1 cellular context compared by ENCODE assay signal in genomic region chr4:54499308-54500074, GRCh38.
TF ChIP-seq lines count a peak whose summit lies in the region.

No MANE protein-coding gene starts in this region.

TF ChIP-seq in K562, 482 proteins besides CTCF, POLR2A, EP300 and RAD21 (continued from another document and continues in another):
- TF ChIP-seq TSHZ1 (CRISPR knock-in tag; IDR thresholded peaks at IDR 0.05) (no peak), WHSC1 (IDR thresholded peaks at IDR 0.05; ENCODE audit: low read length) (no peak), MCM2 (IDR thresholded peaks at IDR 0.05; ENCODE audit: low read depth) (no peak), SMARCC2 (IDR thresholded peaks at IDR 0.05; ENCODE audit: low read depth) (peak; percentile 38; the same call in 1 of the 2 replicates), POLR2AphosphoS2 (IDR thresholded peaks at IDR 0.05; ENCODE audit: low read length) (no peak), DNMT1 (IDR thresholded peaks at IDR 0.05) (no peak), TBL1XR1 (IDR thresholded peaks at IDR 0.05; ENCODE audit: low read length in 2 of 2) (peak in 1 of 2 experiments; percentile 39; a peak in 1 of 4 replicates), PCBP2 (IDR thresholded peaks at IDR 0.05; ENCODE audit: low read depth, low read length, poor library complexity, severe bottlenecking) (no peak), ZNF551 (CRISPR knock-in tag; IDR thresholded peaks at IDR 0.05) (no peak), NKRF (IDR thresholded peaks at IDR 0.05; ENCODE audit: borderline replicate concordance) (no peak), ARID3A (IDR thresholded peaks at IDR 0.05; ENCODE audit: borderline replicate concordance, low read depth, low read length) (0 out of 2 replicates have a peak, but pooled peaks have one; percentile 31), ZNF143 (CRISPR knock-in tag; IDR thresholded peaks at IDR 0.05) (no peak), PHF20 (IDR thresholded peaks at IDR 0.05; ENCODE audit: partially characterized antibody) (no peak), ZNF655 (CRISPR knock-in tag; IDR thresholded peaks at IDR 0.05) (no peak), ETV1 (tag; conservative IDR thresholded peaks at IDR 0.05; ENCODE audit: low read depth) (0 out of 2 replicates have a peak, but pooled peaks have one; percentile 18), USF1 (CRISPR knock-in tag; IDR thresholded peaks at IDR 0.05) (no peak), NFIC (IDR thresholded peaks at IDR 0.05) (no peak), TEAD4 (IDR thresholded peaks at IDR 0.05; ENCODE audit: low read length) (peak; percentile 64), TEAD4 (CRISPR knock-in tag; IDR thresholded peaks at IDR 0.05; ENCODE audit: borderline replicate concordance) (no peak), RNF2 (IDR thresholded peaks at IDR 0.05) (no peak), NFE2 (IDR thresholded peaks at IDR 0.05; ENCODE audit: low read depth) (peak; percentile 91), PTBP1 (IDR thresholded peaks at IDR 0.05; ENCODE audit: low read depth, low read length) (no peak), ZNF316 (IDR thresholded peaks at IDR 0.05) (peak; percentile 88), PATZ1 (CRISPR knock-in tag; IDR thresholded peaks at IDR 0.05; ENCODE audit: borderline replicate concordance) (no peak), ZC3H8 (IDR thresholded peaks at IDR 0.05) (no peak), ARID1B (IDR thresholded peaks at IDR 0.05) (peak; percentile 66), NONO (IDR thresholded peaks at IDR 0.05; ENCODE audit: low read depth in 2 of 2, low read length in 1 of 2) (no peak), JUND (IDR thresholded peaks at IDR 0.05; ENCODE audit: borderline replicate concordance, low read depth, low read length) (peak; percentile 33; the same call in 1 of the 2 replicates), JUND (tag; IDR thresholded peaks at IDR 0.05; ENCODE audit: borderline replicate concordance, low read depth, low read length) (no peak), CHD1 (IDR thresholded peaks at IDR 0.05; ENCODE audit: low read length) (no peak), BRD4 (IDR thresholded peaks at IDR 0.05) (no peak), ZNF324 (CRISPR knock-in tag; IDR thresholded peaks at IDR 0.05) (no peak), ESRRA (IDR thresholded peaks at IDR 0.05; ENCODE audit: borderline replicate concordance, low read depth) (0 out of 2 replicates have a peak, but pooled peaks have one; percentile 15), ZSCAN29 (IDR thresholded peaks at IDR 0.05) (no peak), CBX3 (IDR thresholded peaks at IDR 0.05; ENCODE audit: borderline replicate concordance in 1 of 2, low read length in 2 of 2) (peak in 1 of 2 experiments; percentile 25; a peak in 1 of 3 replicates), ZNF263 (CRISPR knock-in tag; IDR thresholded peaks at IDR 0.05; ENCODE audit: borderline replicate concordance) (no peak), NR2C2 (CRISPR knock-in tag; IDR thresholded peaks at IDR 0.05) (no peak), NR2C2 (tag; IDR thresholded peaks at IDR 0.05) (no peak)
- TF ChIP-seq, protein P1, sequence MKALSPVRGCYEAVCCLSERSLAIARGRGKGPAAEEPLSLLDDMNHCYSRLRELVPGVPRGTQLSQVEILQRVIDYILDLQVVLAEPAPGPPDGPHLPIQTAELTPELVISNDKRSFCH (CRISPR knock-in tag; IDR thresholded peaks at IDR 0.05): no peak
- TF ChIP-seq, protein P1 (tag; IDR thresholded peaks at IDR 0.05): no peak
- TF ChIP-seq, protein P2, sequence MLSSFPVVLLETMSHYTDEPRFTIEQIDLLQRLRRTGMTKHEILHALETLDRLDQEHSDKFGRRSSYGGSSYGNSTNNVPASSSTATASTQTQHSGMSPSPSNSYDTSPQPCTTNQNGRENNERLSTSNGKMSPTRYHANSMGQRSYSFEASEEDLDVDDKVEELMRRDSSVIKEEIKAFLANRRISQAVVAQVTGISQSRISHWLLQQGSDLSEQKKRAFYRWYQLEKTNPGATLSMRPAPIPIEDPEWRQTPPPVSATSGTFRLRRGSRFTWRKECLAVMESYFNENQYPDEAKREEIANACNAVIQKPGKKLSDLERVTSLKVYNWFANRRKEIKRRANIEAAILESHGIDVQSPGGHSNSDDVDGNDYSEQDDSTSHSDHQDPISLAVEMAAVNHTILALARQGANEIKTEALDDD (IDR thresholded peaks at IDR 0.05): peak; percentile 76
- TF ChIP-seq, protein P3, sequence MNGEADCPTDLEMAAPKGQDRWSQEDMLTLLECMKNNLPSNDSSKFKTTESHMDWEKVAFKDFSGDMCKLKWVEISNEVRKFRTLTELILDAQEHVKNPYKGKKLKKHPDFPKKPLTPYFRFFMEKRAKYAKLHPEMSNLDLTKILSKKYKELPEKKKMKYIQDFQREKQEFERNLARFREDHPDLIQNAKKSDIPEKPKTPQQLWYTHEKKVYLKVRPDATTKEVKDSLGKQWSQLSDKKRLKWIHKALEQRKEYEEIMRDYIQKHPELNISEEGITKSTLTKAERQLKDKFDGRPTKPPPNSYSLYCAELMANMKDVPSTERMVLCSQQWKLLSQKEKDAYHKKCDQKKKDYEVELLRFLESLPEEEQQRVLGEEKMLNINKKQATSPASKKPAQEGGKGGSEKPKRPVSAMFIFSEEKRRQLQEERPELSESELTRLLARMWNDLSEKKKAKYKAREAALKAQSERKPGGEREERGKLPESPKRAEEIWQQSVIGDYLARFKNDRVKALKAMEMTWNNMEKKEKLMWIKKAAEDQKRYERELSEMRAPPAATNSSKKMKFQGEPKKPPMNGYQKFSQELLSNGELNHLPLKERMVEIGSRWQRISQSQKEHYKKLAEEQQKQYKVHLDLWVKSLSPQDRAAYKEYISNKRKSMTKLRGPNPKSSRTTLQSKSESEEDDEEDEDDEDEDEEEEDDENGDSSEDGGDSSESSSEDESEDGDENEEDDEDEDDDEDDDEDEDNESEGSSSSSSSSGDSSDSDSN (IDR thresholded peaks at IDR 0.05; ENCODE audit: borderline replicate concordance in 1 of 2, low read depth in 2 of 2, low read length in 2 of 2): no peak
- TF ChIP-seq, protein P4, sequence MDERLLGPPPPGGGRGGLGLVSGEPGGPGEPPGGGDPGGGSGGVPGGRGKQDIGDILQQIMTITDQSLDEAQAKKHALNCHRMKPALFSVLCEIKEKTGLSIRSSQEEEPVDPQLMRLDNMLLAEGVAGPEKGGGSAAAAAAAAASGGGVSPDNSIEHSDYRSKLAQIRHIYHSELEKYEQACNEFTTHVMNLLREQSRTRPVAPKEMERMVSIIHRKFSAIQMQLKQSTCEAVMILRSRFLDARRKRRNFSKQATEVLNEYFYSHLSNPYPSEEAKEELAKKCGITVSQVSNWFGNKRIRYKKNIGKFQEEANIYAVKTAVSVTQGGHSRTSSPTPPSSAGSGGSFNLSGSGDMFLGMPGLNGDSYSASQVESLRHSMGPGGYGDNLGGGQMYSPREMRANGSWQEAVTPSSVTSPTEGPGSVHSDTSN (CRISPR knock-in tag; IDR thresholded peaks at IDR 0.05; ENCODE audit: low read depth): no peak
- TF ChIP-seq, protein P4 (tag; conservative IDR thresholded peaks at IDR 0.05; ENCODE audit: low read depth): peak; percentile 76
- TF ChIP-seq, protein P5, sequence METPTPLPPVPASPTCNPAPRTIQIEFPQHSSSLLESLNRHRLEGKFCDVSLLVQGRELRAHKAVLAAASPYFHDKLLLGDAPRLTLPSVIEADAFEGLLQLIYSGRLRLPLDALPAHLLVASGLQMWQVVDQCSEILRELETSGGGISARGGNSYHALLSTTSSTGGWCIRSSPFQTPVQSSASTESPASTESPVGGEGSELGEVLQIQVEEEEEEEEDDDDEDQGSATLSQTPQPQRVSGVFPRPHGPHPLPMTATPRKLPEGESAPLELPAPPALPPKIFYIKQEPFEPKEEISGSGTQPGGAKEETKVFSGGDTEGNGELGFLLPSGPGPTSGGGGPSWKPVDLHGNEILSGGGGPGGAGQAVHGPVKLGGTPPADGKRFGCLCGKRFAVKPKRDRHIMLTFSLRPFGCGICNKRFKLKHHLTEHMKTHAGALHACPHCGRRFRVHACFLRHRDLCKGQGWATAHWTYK (CRISPR knock-in tag; IDR thresholded peaks at IDR 0.05): no peak
